Comparison of ENCODE assay signal across 1 cellular context in genomic region chr1:183444243-183444642, GRCh38.
TF ChIP-seq lines count a peak whose summit lies in the region.

No MANE protein-coding gene starts in this region.

TF ChIP-seq in HEK293, 187 proteins besides CTCF, POLR2A, EP300 and RAD21 (continued from another document):
- no peak for TF ChIP-seq ZSCAN16 (tag by site-specific recombination; IDR thresholded peaks at IDR 0.05)
- TF ChIP-seq ZNF624 (tag by site-specific recombination; IDR thresholded peaks at IDR 0.05), result no peak
- no peak for TF ChIP-seq ZNF530 (tag by site-specific recombination; IDR thresholded peaks at IDR 0.05; ENCODE audit: low read depth)
- no peak for TF ChIP-seq ZNF621 (tag by site-specific recombination; IDR thresholded peaks at IDR 0.05)
- no peak for TF ChIP-seq ZNF76 (tag by site-specific recombination; IDR thresholded peaks at IDR 0.05; ENCODE audit: borderline replicate concordance, low read depth)
- TF ChIP-seq ZNF133 (tag by site-specific recombination; IDR thresholded peaks at IDR 0.05), result no peak
